1 cellular context compared by ENCODE assay signal in the genomic region with DNA sequence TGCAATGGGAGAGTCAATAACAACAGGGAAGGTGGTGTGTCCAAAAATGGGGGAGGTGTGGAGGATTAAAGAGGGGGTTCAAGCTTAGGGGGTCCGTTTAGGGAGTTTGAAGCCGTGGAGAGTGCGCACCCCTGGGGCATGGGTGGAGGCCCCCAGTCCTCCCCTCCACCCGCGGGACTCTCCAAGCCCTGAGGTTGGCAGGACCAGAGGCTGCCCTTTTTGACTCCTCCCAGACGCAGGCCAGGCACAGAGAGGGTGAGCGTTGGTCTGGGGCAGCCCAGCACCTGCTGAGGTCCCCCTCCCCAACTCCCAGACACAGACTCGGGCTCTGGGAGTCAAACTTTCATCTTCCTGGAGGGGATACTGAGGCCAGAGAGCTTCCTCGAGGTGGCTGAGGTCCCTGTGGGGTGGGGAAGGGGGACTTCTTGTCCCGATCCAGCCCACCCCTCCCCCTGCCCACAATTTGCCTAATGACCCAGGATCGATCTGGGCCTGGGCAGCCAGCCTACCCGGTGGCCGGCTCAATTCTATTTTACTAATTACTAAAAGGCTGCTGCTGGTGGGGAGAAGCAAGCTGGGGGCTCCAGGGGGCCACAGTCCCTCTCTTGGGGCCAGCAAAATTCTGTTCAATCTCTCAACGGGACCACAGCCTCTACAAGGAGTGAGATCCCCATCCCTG.
A peak's percentile ranks its signal among the peaks of the same experiment; 100 is the strongest.
TF ChIP-seq lines count a peak whose summit lies in the region.

No MANE protein-coding gene starts in this region.

TF ChIP-seq in HepG2, 621 proteins besides CTCF, POLR2A, EP300 and RAD21:
- TF ChIP-seq ZNF10 (CRISPR knock-in tag; IDR thresholded peaks at IDR 0.05; ENCODE audit: borderline replicate concordance, low read depth) (no peak), FIP1L1 (IDR thresholded peaks at IDR 0.05; ENCODE audit: borderline replicate concordance, insufficient read depth, low read depth, low read length) (no peak), ZNF768 (CRISPR knock-in tag; IDR thresholded peaks at IDR 0.05) (peak; percentile 99), ATF1 (CRISPR knock-in tag; IDR thresholded peaks at IDR 0.05) (no peak)
